1 cellular context compared by ENCODE assay signal in the genomic region with DNA sequence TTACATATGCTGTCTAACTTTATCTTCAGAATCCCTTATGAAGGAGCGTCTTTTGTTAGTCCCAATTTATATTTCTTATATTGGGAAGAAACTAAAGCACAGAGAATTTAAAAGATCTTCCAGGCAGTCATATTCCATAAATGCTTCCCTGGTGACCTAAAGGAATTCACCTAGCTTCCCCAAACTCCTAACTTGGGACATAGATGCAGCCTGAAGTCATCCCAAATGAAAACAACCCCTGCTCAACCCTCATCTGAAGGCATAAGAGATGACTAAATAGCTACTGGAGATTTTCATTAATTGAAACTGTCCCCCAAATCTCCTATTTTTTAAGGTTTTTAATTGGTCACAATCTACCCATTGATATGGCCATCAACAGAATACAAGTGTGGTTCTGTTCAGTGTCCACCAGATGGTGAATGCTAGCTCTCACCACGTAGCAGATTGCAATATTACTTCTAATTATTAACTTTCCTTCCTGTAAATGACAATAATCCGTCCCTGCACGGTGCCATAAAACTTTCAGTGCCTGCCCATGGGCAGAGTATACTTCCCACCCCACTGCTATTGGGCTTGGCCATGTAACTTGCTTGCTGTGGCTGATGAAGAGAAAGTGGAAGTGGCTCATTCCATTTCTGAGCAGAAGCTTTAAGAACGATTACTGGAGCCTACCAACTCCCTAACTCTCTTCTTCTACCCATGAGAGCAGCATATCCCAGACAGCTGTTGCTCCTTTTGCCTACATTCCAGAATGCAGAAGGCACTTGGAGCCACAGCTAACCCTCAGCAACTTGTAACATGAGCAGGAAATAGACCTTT.
TF ChIP-seq lines count a peak whose summit lies in the region.

No MANE protein-coding gene starts in this region.

TF ChIP-seq in IMR-90, 13 proteins besides CTCF, POLR2A, EP300 and RAD21:
- no peak for TF ChIP-seq BHLHE40 (IDR thresholded peaks at IDR 0.05; ENCODE audit: low read depth, low read length)
- no peak for TF ChIP-seq MAFK (IDR thresholded peaks at IDR 0.05; ENCODE audit: low read depth, low read length)
- no peak for TF ChIP-seq FOS (IDR thresholded peaks at IDR 0.05; ENCODE audit: low read depth, low read length)
- no peak for TF ChIP-seq NFE2L2 (IDR thresholded peaks at IDR 0.05; ENCODE audit: low read depth, low read length)
- TF ChIP-seq, protein P1, sequence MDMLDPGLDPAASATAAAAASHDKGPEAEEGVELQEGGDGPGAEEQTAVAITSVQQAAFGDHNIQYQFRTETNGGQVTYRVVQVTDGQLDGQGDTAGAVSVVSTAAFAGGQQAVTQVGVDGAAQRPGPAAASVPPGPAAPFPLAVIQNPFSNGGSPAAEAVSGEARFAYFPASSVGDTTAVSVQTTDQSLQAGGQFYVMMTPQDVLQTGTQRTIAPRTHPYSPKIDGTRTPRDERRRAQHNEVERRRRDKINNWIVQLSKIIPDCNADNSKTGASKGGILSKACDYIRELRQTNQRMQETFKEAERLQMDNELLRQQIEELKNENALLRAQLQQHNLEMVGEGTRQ (IDR thresholded peaks at IDR 0.05; ENCODE audit: low read depth, low read length): no peak
- no peak for TF ChIP-seq MXI1 (IDR thresholded peaks at IDR 0.05; ENCODE audit: borderline replicate concordance, low read depth, low read length)
- TF ChIP-seq RFX5 (IDR thresholded peaks at IDR 0.05; ENCODE audit: low read depth, low read length): no peak
- TF ChIP-seq SMC3 (IDR thresholded peaks at IDR 0.05; ENCODE audit: low read depth, low read length): no peak
- TF ChIP-seq RCOR1 (IDR thresholded peaks at IDR 0.05; ENCODE audit: insufficient replicate concordance, low read length): no peak
- no peak for TF ChIP-seq MAZ (IDR thresholded peaks at IDR 0.05; ENCODE audit: borderline replicate concordance, low read depth, low read length)
- TF ChIP-seq, protein P2, sequence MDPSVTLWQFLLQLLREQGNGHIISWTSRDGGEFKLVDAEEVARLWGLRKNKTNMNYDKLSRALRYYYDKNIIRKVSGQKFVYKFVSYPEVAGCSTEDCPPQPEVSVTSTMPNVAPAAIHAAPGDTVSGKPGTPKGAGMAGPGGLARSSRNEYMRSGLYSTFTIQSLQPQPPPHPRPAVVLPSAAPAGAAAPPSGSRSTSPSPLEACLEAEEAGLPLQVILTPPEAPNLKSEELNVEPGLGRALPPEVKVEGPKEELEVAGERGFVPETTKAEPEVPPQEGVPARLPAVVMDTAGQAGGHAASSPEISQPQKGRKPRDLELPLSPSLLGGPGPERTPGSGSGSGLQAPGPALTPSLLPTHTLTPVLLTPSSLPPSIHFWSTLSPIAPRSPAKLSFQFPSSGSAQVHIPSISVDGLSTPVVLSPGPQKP (IDR thresholded peaks at IDR 0.05; ENCODE audit: borderline replicate concordance, low read depth, low read length): no peak
